ENCODE assay signal across 2 cellular contexts in the genomic region with DNA sequence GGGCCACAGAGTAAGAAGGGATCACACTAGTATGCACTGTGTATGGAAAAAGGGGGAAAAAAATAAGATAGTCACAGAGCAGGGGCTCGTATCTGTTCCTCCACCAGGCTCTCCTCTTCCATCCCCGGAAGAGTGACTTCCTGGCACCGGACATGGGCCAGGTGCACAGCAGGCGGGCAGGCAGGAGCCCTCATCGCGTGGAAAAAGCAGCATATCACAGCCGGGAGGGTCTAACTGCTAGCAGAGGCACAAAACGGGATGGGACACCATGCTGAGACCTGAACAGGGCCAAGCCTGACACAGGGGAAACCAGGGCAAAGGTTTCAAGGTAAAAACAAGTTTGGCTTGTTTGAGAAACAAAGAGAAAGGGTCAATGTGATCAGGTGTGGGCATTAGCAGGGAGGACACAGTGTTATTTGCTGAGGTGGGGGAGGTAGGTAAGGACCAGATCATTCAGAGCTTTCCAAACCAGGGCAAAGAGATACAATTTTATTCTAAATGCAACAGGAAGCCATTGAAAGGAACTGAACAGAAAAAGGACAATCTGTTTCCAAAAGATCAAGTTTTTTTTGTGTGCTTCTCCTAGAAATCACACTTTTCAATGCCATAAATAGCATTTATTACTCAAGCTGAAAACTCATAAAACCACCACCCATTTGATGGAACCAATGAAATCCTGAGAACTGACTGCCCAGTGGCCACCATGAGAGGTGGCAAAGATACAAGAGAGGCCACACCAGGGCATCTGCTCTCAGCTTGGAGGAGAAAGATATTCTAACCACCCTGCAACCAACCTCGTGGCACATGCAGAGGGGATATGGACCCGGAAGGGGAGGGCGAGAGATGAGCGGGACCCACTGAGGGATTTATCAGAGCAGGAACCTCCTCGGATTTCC.
TF ChIP-seq lines count a peak whose summit lies in the region.

No MANE protein-coding gene starts in this region.

TF ChIP-seq in IMR-90, 13 proteins besides CTCF, POLR2A, EP300 and RAD21:
- TF ChIP-seq MXI1 (IDR thresholded peaks at IDR 0.05; ENCODE audit: borderline replicate concordance, low read depth, low read length) (no peak), CHD1 (IDR thresholded peaks at IDR 0.05; ENCODE audit: low read depth, low read length) (no peak), MAZ (IDR thresholded peaks at IDR 0.05; ENCODE audit: borderline replicate concordance, low read depth, low read length) (no peak), SMC3 (IDR thresholded peaks at IDR 0.05; ENCODE audit: low read depth, low read length) (no peak), RFX5 (IDR thresholded peaks at IDR 0.05; ENCODE audit: low read depth, low read length) (no peak), MAFK (IDR thresholded peaks at IDR 0.05; ENCODE audit: low read depth, low read length) (no peak), RCOR1 (IDR thresholded peaks at IDR 0.05; ENCODE audit: insufficient replicate concordance, low read length) (no peak), BHLHE40 (IDR thresholded peaks at IDR 0.05; ENCODE audit: low read depth, low read length) (no peak), FOS (IDR thresholded peaks at IDR 0.05; ENCODE audit: low read depth, low read length) (no peak), CEBPB (IDR thresholded peaks at IDR 0.05; ENCODE audit: low read depth, low read length) (no peak)
- TF ChIP-seq, protein P1, sequence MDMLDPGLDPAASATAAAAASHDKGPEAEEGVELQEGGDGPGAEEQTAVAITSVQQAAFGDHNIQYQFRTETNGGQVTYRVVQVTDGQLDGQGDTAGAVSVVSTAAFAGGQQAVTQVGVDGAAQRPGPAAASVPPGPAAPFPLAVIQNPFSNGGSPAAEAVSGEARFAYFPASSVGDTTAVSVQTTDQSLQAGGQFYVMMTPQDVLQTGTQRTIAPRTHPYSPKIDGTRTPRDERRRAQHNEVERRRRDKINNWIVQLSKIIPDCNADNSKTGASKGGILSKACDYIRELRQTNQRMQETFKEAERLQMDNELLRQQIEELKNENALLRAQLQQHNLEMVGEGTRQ (IDR thresholded peaks at IDR 0.05; ENCODE audit: low read depth, low read length), result no peak
- TF ChIP-seq, protein P2, sequence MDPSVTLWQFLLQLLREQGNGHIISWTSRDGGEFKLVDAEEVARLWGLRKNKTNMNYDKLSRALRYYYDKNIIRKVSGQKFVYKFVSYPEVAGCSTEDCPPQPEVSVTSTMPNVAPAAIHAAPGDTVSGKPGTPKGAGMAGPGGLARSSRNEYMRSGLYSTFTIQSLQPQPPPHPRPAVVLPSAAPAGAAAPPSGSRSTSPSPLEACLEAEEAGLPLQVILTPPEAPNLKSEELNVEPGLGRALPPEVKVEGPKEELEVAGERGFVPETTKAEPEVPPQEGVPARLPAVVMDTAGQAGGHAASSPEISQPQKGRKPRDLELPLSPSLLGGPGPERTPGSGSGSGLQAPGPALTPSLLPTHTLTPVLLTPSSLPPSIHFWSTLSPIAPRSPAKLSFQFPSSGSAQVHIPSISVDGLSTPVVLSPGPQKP (IDR thresholded peaks at IDR 0.05; ENCODE audit: borderline replicate concordance, low read depth, low read length), result no peak

TF ChIP-seq in H1, 55 proteins besides CTCF, POLR2A, EP300 and RAD21:
- no peak for TF ChIP-seq KDM4A (IDR thresholded peaks at IDR 0.05; ENCODE audit: low read depth, low read length, severe bottlenecking)
- TF ChIP-seq RBBP5 (IDR thresholded peaks at IDR 0.05; ENCODE audit: borderline replicate concordance, low read depth, low read length), result peak; percentile 84; the same call in 1 of the 2 replicates
- TF ChIP-seq BCL11A (IDR thresholded peaks at IDR 0.05; ENCODE audit: low read depth in 2 of 2, low read length in 2 of 2), result no peak
- peak; percentile 87 for TF ChIP-seq ASH2L (IDR thresholded peaks at IDR 0.05; ENCODE audit: low read length)
- peak; percentile 92 for TF ChIP-seq SP1 (IDR thresholded peaks at IDR 0.05; ENCODE audit: low read depth, low read length)
- TF ChIP-seq RXRA (IDR thresholded peaks at IDR 0.05; ENCODE audit: insufficient read depth, low read depth, low read length), result 0 out of 2 replicates have a peak, but pooled peaks have one; percentile 22
- TF ChIP-seq, protein P3, sequence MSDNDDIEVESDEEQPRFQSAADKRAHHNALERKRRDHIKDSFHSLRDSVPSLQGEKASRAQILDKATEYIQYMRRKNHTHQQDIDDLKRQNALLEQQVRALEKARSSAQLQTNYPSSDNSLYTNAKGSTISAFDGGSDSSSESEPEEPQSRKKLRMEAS (IDR thresholded peaks at IDR 0.05), result peak; percentile 32; the same call in 1 of the 2 replicates
